In genomic region chr12:1591543-1591942, GRCh38 we compare ENCODE assay signal across 8 cellular contexts. TPM values are rescaled to one million over a fixed set of nuclear protein-coding genes. Genes with fewer than 3 reads are reported as not detected.
DNase-seq lines count a peak whose midpoint lies in the region; ATAC-seq and TF ChIP-seq lines count a peak whose summit lies in the region.

No MANE protein-coding gene starts in this region.

- no peak for ATAC-seq in Right ventricle myocardium inferior
- no peak for ATAC-seq in lower lobe of right lung
- ATAC-seq in upper lobe of right lung: no peak
- no peak for ATAC-seq in GM19455 (IDR thresholded peaks at IDR 0.05; ENCODE audit: unreplicated experiment)

- 17 to 27% (median 19%) methylated on average over 4 of the region's 4 CpGs for WGBS in adrenal gland, 4 donors

- intact Hi-C loops in Right ventricle myocardium inferior (cut with DNase I) (loop anchor here (5.0 kb wide), 1 partner anchor 599 kb away; the partner anchor contains the start of gene ERC1), lower lobe of right lung (cut with DNase I) (no loop called here), upper lobe of right lung (cut with DNase I) (no loop called here), adrenal gland (cut with DNase I) (no loop called here)

- TF ChIP-seq POLR2A in adrenal gland (IDR thresholded peaks at IDR 0.05): no peak

- H3K27me3 ChIP-seq in right atrium auricular region (no peaks in the 10 kb centered on the region), lower lobe of right lung (ENCODE audit: low read depth) (no peaks in the 10 kb centered on the region), upper lobe of right lung (no peaks in the 10 kb centered on the region), adrenal gland (no peaks in the 10 kb centered on the region)

- H3K36me3 ChIP-seq in right atrium auricular region (no peaks in the 10 kb centered on the region), lower lobe of right lung (peaks cover 8% of the 10 kb centered on the region), upper lobe of right lung (no peaks in the 10 kb centered on the region), adrenal gland (replicated peaks in 1 of 2) (no peaks in the 10 kb centered on the region)

- H3K4me3 ChIP-seq in right atrium auricular region: peak overlapping the region; percentile 20 to 88
- peak overlapping the region; percentile 92 for H3K4me3 ChIP-seq in lower lobe of right lung
- peak overlapping the region; percentile 89 for H3K4me3 ChIP-seq in upper lobe of right lung
- peak overlapping the region in 1 of 4 donors; percentile 83 for H3K4me3 ChIP-seq in adrenal gland

- H3K4me1 ChIP-seq in right atrium auricular region: peaks cover 0 to 67% of the 10 kb centered on the region in 2 donors
- H3K4me1 ChIP-seq in lower lobe of right lung: peaks cover 73% of the 10 kb centered on the region
- H3K4me1 ChIP-seq in upper lobe of right lung: peaks cover 38% of the 10 kb centered on the region
- H3K4me1 ChIP-seq in adrenal gland (replicated peaks in 1 of 2): peaks cover 36 to 62% of the 10 kb centered on the region in 2 donors

- DNase-seq in right atrium auricular region (ENCODE audit: low spot score): no peak
- DNase-seq in Right ventricle myocardium inferior (ENCODE audit: missing footprints): no peak
- no peak for DNase-seq in lower lobe of right lung
- DNase-seq in upper lobe of right lung: no peak
- DNase-seq in NCI-H2227 (lab: John Stamatoyannopoulos, UW; ENCODE audit: unreplicated experiment): no peak
- DNase-seq in adrenal gland: no peak

- TF ChIP-seq CTCF in right atrium auricular region (IDR thresholded peaks at IDR 0.05) (no peak), lower lobe of right lung (IDR thresholded peaks at IDR 0.05) (no peak), upper lobe of right lung (IDR thresholded peaks at IDR 0.05) (no peak), adrenal gland (IDR thresholded peaks at IDR 0.05) (no peak)

- H3K27ac ChIP-seq in right atrium auricular region (peak overlapping the region in 1 of 2 donors; percentile 41), angular gyrus (ENCODE audit: low read depth, low read length) (peak overlapping the region; percentile 59), lower lobe of right lung (no peak overlapping the region), upper lobe of right lung (no peak overlapping the region), adrenal gland (peak overlapping the region in 1 of 5 donors; percentile 98)

- no peaks in the 10 kb centered on the region for H3K9me3 ChIP-seq in right atrium auricular region
- H3K9me3 ChIP-seq in lower lobe of right lung: no peaks in the 10 kb centered on the region
- no peaks in the 10 kb centered on the region for H3K9me3 ChIP-seq in upper lobe of right lung
- no peaks in the 10 kb centered on the region for H3K9me3 ChIP-seq in adrenal gland (replicated peaks in 1 of 3)

RNA-seq across cellular contexts. Expression of gene FBXL14, which starts 2.8 kb away (rescaled TPM):
- 10 to 100 TPM in 1 of 2 donors, 1 to 10 TPM in 1; 6.3 to 11.3 TPM for total RNA-seq in right atrium auricular region
- 6.2 TPM for total RNA-seq in Right ventricle myocardium inferior
- total RNA-seq in lower lobe of right lung: 16.6 TPM
- total RNA-seq in upper lobe of right lung: 17.3 TPM
- total RNA-seq in adrenal gland: 10 to 100 TPM; 10.8 to 19.1 (median 13.0) TPM
- 1 to 10 TPM; 1.2 to 3.5 (median 1.2) TPM for polyA plus RNA-seq in adrenal gland

RNA-seq across cellular contexts. Expression of gene WNT5B, which starts 37.5 kb away (rescaled TPM):
- total RNA-seq in right atrium auricular region: 1 to 10 TPM; 1.5 to 3.0 TPM
- total RNA-seq in Right ventricle myocardium inferior: 2.9 TPM
- total RNA-seq in lower lobe of right lung: 6.1 TPM
- 2.3 TPM for total RNA-seq in upper lobe of right lung
- 10 to 100 TPM in 1 of 8 donors, 1 to 10 TPM in 6, under 1 TPM in 1; 0.97 to 11.1 (median 3.5) TPM for total RNA-seq in adrenal gland
- 1 to 10 TPM in 2 of 3 donors, under 1 TPM in 1; 0.57 to 1.3 (median 1.2) TPM for polyA plus RNA-seq in adrenal gland
